ENCODE assay signal across 11 cellular contexts in the genomic region with DNA sequence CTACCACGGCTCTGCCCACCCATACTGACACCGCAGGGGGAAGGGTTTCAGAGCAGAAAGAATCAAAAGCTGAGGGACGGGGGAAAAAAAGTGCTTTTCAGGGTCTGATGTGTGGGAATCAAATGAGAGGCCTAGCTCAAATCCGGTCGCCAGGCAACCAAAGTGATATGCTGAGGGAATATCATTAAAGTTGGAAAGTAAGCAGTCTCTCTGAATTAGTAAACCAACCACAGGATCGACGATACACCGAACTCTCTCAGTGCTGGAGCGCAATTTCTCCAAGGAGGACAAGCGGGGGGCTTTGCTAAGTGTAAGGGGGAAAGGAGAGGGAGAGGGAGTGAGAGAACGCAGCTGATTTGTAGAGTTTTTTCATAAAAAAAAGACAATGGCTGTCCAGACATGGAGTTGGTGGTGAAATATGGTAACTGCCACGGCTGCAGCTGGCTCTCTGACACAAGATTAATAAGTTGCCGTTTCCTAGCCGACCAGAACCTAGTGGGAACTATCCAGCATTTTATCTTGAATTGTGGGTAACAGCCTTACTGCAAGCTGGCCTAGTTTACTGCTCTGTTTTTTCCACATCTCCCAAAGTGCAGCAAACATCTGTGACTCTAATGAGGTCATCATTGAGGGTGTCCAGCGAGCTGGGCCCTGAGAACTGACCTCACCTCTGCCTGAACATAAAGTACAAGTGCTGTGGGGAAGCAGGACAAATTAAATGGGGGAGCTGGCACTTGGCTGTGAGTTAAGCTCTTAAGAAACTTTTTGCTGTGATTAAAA.
A peak's percentile ranks its signal among the peaks of the same experiment; 100 is the strongest.
DNase-seq lines count a peak whose midpoint lies in the region; ATAC-seq and TF ChIP-seq lines count a peak whose summit lies in the region.
"Had no signal": no experiment of that assay in that cellular context is flagged by ENCODE, and none has a peak within 500 bp of the region (broad histone marks: within the 10 kb centered on the region; RNA-seq: fewer than 3 reads in every experiment).

No MANE protein-coding gene starts in this region.

- TF ChIP-seq CTCF in fibroblast of lung (conservative IDR thresholded peaks at IDR 0.05 in 1 of 2, IDR thresholded peaks at IDR 0.05 in 1 of 2; ENCODE audit: low read depth in 1 of 2, low read length in 2 of 2): no peak
- TF ChIP-seq CTCF in suprapubic skin (IDR thresholded peaks at IDR 0.05): no peak

- no peak overlapping the region for H3K4me2 ChIP-seq in fibroblast of lung (ENCODE audit: extremely low read depth, insufficient read depth, low read length)

- H4K20me1 ChIP-seq in fibroblast of lung (ENCODE audit: control insufficient read depth, extremely low read depth, insufficient read depth, low read length): no peaks in the 10 kb centered on the region

- H3K4me3 ChIP-seq in SJCRH30 (no peak overlapping the region), fibroblast of lung (replicated peaks in 1 of 4; ENCODE audit: control extremely low read depth in 1 of 4, insufficient read depth in 1 of 4, low read depth in 3 of 4, low read length in 4 of 4) (no peak overlapping the region), suprapubic skin (no peak overlapping the region)
- H3K4me3 ChIP-seq: SJSA1 had no signal

- H3K9me3 ChIP-seq in SJCRH30 (replicated peaks) (no peaks in the 10 kb centered on the region), fibroblast of lung (ENCODE audit: control insufficient read depth, insufficient read depth, low read depth, low read length) (no peaks in the 10 kb centered on the region), suprapubic skin (no peaks in the 10 kb centered on the region)
- H3K9me3 ChIP-seq: SJSA1 had no signal

- no peak for TF ChIP-seq EP300 in suprapubic skin (IDR thresholded peaks at IDR 0.05)

- H3K79me2 ChIP-seq in fibroblast of lung (ENCODE audit: control insufficient read depth, insufficient read depth, low read length): no peaks in the 10 kb centered on the region

- no peak for TF ChIP-seq POLR2A in suprapubic skin (IDR thresholded peaks at IDR 0.05)
- no peak for TF ChIP-seq POLR2A in erythroblast (IDR thresholded peaks at IDR 0.05; ENCODE audit: low read length)

- H3K27me3 ChIP-seq in SJCRH30 (no peaks in the 10 kb centered on the region), fibroblast of lung (ENCODE audit: control insufficient read depth, insufficient read depth, low read length) (no peaks in the 10 kb centered on the region), suprapubic skin (no peaks in the 10 kb centered on the region)
- H3K27me3 ChIP-seq: SJSA1 had no signal

- peak; percentile 3 to 35 for DNase-seq in SJCRH30
- peak; percentile 85 to 97 for DNase-seq in fibroblast of lung (ENCODE audit: low read depth in 2 of 2)
- peak; percentile 40 for DNase-seq in middle frontal gyrus (ENCODE audit: extremely low spot score, low spot score)
- DNase-seq in suprapubic skin (ENCODE audit: low spot score in 2 of 2): no peak
- no peak for DNase-seq in erythroblast (lab: John Stamatoyannopoulos, UW)
- no peak for DNase-seq in NCI-H2171 treated with DMSO at 0.1 percent for 48 hours (lab: John Stamatoyannopoulos, UW)
- DNase-seq: effector memory CD4-positive, alpha-beta T cell; natural killer cell had no signal

- no peaks in the 10 kb centered on the region for H3K36me3 ChIP-seq in SJCRH30
- no peaks in the 10 kb centered on the region for H3K36me3 ChIP-seq in fibroblast of lung (ENCODE audit: control insufficient read depth, insufficient read depth, low read length)
- no peaks in the 10 kb centered on the region for H3K36me3 ChIP-seq in suprapubic skin
- H3K36me3 ChIP-seq: SJSA1 had no signal

- H3K27ac ChIP-seq in SJCRH30 (0 out of 2 replicates have a peak overlapping the region, but pooled peaks have one; percentile 10), fibroblast of lung (ENCODE audit: insufficient read depth, low read length) (no peak overlapping the region), suprapubic skin (peak overlapping the region; percentile 34)
- H3K27ac ChIP-seq: SJSA1 had no signal

- 69% methylated on average over 15 of the region's 15 CpGs for WGBS in suprapubic skin

- H3K4me1 ChIP-seq in SJCRH30: peaks cover 6% of the 10 kb centered on the region; the same call in 1 of the 2 replicates
- no peaks in the 10 kb centered on the region for H3K4me1 ChIP-seq in fibroblast of lung (ENCODE audit: control insufficient read depth, extremely low read depth, insufficient read depth, low read length)
- H3K4me1 ChIP-seq in suprapubic skin: no peaks in the 10 kb centered on the region
- H3K4me1 ChIP-seq: SJSA1 had no signal

- no peak overlapping the region for H2AFZ ChIP-seq in fibroblast of lung (ENCODE audit: low read length)

- H3K9ac ChIP-seq in fibroblast of lung (ENCODE audit: insufficient read depth, low read length): no peak overlapping the region

- ATAC-seq in GM18517 (IDR thresholded peaks at IDR 0.05; ENCODE audit: unreplicated experiment): no peak
- ATAC-seq in HG03354 (IDR thresholded peaks at IDR 0.05; ENCODE audit: poor library complexity, severe bottlenecking, unreplicated experiment): no peak
- ATAC-seq: natural killer cell had no signal

Comparison
In these comparisons a context has a peak if more than half of its experiments do, and no peak if none do; other contexts are left out.
1. DNase-seq: peak in SJCRH30 (2 of 2), fibroblast of lung (2 of 2) and middle frontal gyrus (single experiment); none in suprapubic skin (0 of 2), erythroblast (0 of 2) and NCI-H2171 treated with DMSO at 0.1 percent for 48 hours (single experiment).